In the genomic region with DNA sequence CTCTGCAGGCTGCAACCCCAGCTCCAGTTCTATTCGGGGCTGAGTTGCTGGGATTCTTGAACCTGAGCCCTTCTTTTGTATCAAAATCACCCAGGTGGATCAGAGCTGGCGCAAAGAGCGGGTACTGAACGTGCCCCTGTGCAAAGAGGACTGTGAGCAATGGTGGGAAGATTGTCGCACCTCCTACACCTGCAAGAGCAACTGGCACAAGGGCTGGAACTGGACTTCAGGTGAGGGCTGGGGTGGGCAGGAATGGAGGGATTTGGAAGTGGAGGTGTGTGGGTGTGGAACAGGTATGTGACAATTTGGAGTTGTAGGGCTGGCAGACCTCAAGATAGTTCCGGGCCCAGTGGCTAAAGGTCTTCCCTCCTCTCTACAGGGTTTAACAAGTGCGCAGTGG, we compare ENCODE assay signal across 19 cellular contexts. TPM values are rescaled to one million over a fixed set of nuclear protein-coding genes. Genes with fewer than 3 reads are reported as not detected.
DNase-seq lines count a peak whose midpoint lies in the region; ATAC-seq and TF ChIP-seq lines count a peak whose summit lies in the region.
"Had no signal": no experiment of that assay in that cellular context is flagged by ENCODE, and none has a peak within 500 bp of the region (broad histone marks: within the 10 kb centered on the region; RNA-seq: fewer than 3 reads in every experiment).

No MANE protein-coding gene starts in this region.

- TF ChIP-seq CTCF in WERI-Rb-1 (IDR thresholded peaks at IDR 0.05; ENCODE audit: low read depth, low read length), result no peak

- H3K4me3 ChIP-seq in WERI-Rb-1 (ENCODE audit: low read depth, low read length), result no peak overlapping the region
- H3K4me3 ChIP-seq: HAP-1 had no signal

- H3K27me3 ChIP-seq in WERI-Rb-1 (ENCODE audit: insufficient read depth, low read depth, severe bottlenecking), result no peaks in the 10 kb centered on the region

- no peaks in the 10 kb centered on the region for H3K36me3 ChIP-seq in WERI-Rb-1
- H3K36me3 ChIP-seq: HAP-1 had no signal

- no peaks in the 10 kb centered on the region for H3K9me3 ChIP-seq in WERI-Rb-1 (ENCODE audit: severe bottlenecking)
- H3K9me3 ChIP-seq: HAP-1 had no signal

- H3K27ac ChIP-seq in WERI-Rb-1, result peak overlapping the region; percentile 12; the same call in 1 of the 2 replicates

- peak; percentile 44 for DNase-seq in activated effector memory CD4-positive, alpha-beta T cell treated with anti-CD3 and anti-CD28 coated beads, Interleukin-2, amount 50 U/mL, for 16 hours
- DNase-seq in activated effector memory CD4-positive, alpha-beta T cell treated with Interleukin-2 at 50 U/mL for 16 hours, result no peak
- DNase-seq in WERI-Rb-1 (no peak), left lobe of liver (ENCODE audit: low spot score) (peak; percentile 26), EL (no peak), NCI-H82 (lab: John Stamatoyannopoulos, UW) (no peak)
- DNase-seq: C1 segment of cervical spinal cord; Calu3; CD4-positive, alpha-beta memory T cell; COR-L47; DMS53; DMS79 treated with DMSO at 0.1 percent for 48 hours; GOT3; HFFc6 had no signal

- ATAC-seq in left lobe of liver (no peak), HG02981 (IDR thresholded peaks at IDR 0.05; ENCODE audit: unreplicated experiment) (no peak)

RNA-seq across cellular contexts. Expression of a gene that starts 3.6 kb away (rescaled TPM):
- not detected for total RNA-seq in left lobe of liver
- total RNA-seq: A172; A673; CD4-positive, alpha-beta memory T cell; Daoy had no signal

RNA-seq across cellular contexts. Expression of a gene that starts 21.1 kb away (rescaled TPM):
- 5.8 TPM for total RNA-seq in left lobe of liver
- total RNA-seq: A172; A673; Calu3; CD4-positive, alpha-beta memory T cell; Daoy; HFFc6 had no signal

RNA-seq across cellular contexts. Expression of a gene that starts 29.0 kb away (rescaled TPM):
- total RNA-seq in left lobe of liver, result 56.3 TPM

RNA-seq across cellular contexts. Expression of a gene that starts 48.5 kb away (rescaled TPM):
- not detected for total RNA-seq in left lobe of liver
- total RNA-seq: A172; A673; Calu3; CD4-positive, alpha-beta memory T cell; Daoy; HFFc6 had no signal

RNA-seq across cellular contexts. Expression of a gene that starts 60.0 kb away (rescaled TPM):
- total RNA-seq in left lobe of liver, result 0.81 TPM
- total RNA-seq: A172; A673; Calu3; CD4-positive, alpha-beta memory T cell; Daoy had no signal

Comparison
In these comparisons a context has a peak if more than half of its experiments do, and no peak if none do; other contexts are left out.
1. DNase-seq: peak in activated effector memory CD4-positive, alpha-beta T cell treated with anti-CD3 and anti-CD28 coated beads, Interleukin-2, amount 50 U/mL, for 16 hours (single experiment) and left lobe of liver (single experiment); none in activated effector memory CD4-positive, alpha-beta T cell treated with Interleukin-2 at 50 U/mL for 16 hours (single experiment), WERI-Rb-1 (single experiment), EL (single experiment) and NCI-H82 (single experiment).